In the genomic region with DNA sequence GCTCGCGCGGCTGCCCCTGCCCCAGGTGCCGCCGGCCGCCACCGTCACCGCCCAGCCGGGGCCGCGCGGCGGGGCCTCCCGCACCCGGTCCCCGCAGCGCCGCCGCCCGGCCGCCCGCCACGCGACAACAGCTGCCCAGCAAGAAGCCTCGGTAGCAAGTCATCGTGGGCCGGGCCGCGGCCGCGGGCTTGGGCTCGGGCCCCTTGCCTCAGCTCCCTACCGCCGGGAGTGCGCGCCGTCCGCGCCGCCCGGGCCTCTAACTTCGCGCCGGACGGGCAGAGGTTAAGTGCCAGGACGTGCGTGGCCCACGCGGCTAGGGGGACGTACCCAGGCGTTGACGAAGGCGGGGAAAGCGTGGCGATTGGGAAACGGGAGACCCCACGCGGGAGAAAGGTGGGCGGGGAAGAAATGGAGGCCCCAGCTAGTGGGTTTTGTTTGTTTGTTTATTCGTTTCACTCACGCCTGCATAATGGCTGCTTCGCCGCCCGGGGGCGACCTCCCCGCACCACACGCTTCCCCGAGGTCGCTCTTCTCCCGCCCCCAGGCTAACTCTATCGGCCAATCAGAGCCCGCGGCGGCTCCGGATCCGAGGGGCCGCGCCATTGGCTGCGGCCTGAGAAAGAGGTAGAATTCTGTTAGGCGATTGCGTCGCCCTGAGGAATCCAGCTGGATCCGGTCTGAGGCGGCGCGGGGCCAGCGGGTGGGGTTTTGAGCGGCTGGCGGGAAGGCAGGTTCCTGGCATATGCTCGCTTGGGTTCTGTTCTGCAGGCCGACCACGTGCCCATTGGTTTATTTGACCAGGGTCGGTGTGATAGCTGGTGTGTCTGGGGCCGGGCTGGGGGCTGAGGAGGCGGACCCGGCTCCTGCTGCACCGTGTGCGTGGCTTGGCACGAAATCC, we compare ENCODE assay signal across 8 cellular contexts. TPM values are rescaled to one million over a fixed set of nuclear protein-coding genes. Genes with fewer than 3 reads are reported as not detected.
DNase-seq lines count a peak whose midpoint lies in the region; ATAC-seq, FAIRE-seq and TF ChIP-seq lines count a peak whose summit lies in the region.

A gene with protein sequence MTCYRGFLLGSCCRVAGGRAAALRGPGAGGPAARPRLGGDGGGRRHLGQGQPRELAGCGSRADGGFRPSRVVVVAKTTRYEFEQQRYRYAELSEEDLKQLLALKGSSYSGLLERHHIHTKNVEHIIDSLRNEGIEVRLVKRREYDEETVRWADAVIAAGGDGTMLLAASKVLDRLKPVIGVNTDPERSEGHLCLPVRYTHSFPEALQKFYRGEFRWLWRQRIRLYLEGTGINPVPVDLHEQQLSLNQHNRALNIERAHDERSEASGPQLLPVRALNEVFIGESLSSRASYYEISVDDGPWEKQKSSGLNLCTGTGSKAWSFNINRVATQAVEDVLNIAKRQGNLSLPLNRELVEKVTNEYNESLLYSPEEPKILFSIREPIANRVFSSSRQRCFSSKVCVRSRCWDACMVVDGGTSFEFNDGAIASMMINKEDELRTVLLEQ (minus strand): TSS at position 290 of the 898 bp plus-strand sequence. CDS start 127 bp downstream, at position 163.

- H2BK5ac ChIP-seq in H1 (ENCODE audit: low read depth, low read length), result peak within 1 kb of the TSS; percentile 88

- peaks cover 1 to 12% (median 6%) of the 10 kb centered on the region in 4 experiments for H3K27me3 ChIP-seq in H1 (replicated peaks in 1 of 4; ENCODE audit: control insufficient read depth in 3 of 4, extremely low read depth in 1 of 4, insufficient read depth in 3 of 4, low read length in 3 of 4)

- peak within 1 kb of the TSS; percentile 91 for H3K4ac ChIP-seq in H1 (replicated peaks; ENCODE audit: insufficient read length, low read depth, low read length)

- H3K27ac Mint-ChIP-seq in Calu3 (ENCODE audit: unreplicated experiment) (peak within 1 kb of the TSS; percentile 97), memory B cell (peak within 1 kb of the TSS; percentile 89)

- CTCF ChIA-PET in Calu3 (lab: Charles Lee), result interaction anchor here (0.5 to 2.0 kb wide), 15 partner anchors 14 to 1243 kb away, joined by 3 to 10 read pairs (median 4); no protein-coding TSS in a partner anchor
- CTCF ChIA-PET in H1 (lab: Charles Lee; ENCODE audit: partially characterized antibody), result interaction anchor here (0.7 to 3.0 kb wide), 24 partner anchors 10 to 454 kb away, joined by 3 to 16 read pairs (median 3); a partner anchor contains a TSS

- peaks cover 3 to 4% (median 3%) of the 10 kb centered on the region in 4 experiments; a peak in 5 of 7 replicates for H3K4me1 ChIP-seq in H1 (replicated peaks in 1 of 4; ENCODE audit: control insufficient read depth in 3 of 4, insufficient read depth in 4 of 4, low read length in 3 of 4)

- TF ChIP-seq CTCF in Calu3 (IDR thresholded peaks at IDR 0.05; ENCODE audit: unreplicated experiment), result peak; percentile 53
- TF ChIP-seq CTCF in H1 (IDR thresholded peaks at IDR 0.05; ENCODE audit: control extremely low read depth in 1 of 3, insufficient read depth in 1 of 3, low read depth in 1 of 3, low read length in 3 of 3), result peak; percentile 54 to 72 (median 63)

- H4K20me1 ChIP-seq in H1 (replicated peaks in 1 of 2; ENCODE audit: control insufficient read depth in 1 of 2, insufficient read depth in 2 of 2, low read length in 2 of 2), result no peaks in the 10 kb centered on the region

- H2BK12ac ChIP-seq in H1 (ENCODE audit: low read depth, low read length), result peak within 1 kb of the TSS; percentile 95

- H3K14ac ChIP-seq in H1 (ENCODE audit: insufficient read length), result no peak within 1 kb of the TSS

- peak within 1 kb of the TSS; percentile 96 for H4K5ac ChIP-seq in H1 (ENCODE audit: insufficient read length, low read depth, low read length)

- peak; percentile 42 to 79 for TF ChIP-seq POLR2A in H1 (IDR thresholded peaks at IDR 0.05; ENCODE audit: control extremely low read depth in 1 of 2, low read depth in 2 of 2, low read length in 2 of 2)

- H3K9me3 ChIP-seq in H1 (ENCODE audit: insufficient read depth in 2 of 2, low read depth in 1 of 2, low read length in 1 of 2), result no peaks in the 10 kb centered on the region

- ATAC-seq in GM21381 (IDR thresholded peaks at IDR 0.05; ENCODE audit: unreplicated experiment) (peak; percentile 88), memory B cell (ENCODE audit: low read depth) (peak; percentile 79)

- H4K8ac ChIP-seq in H1 (ENCODE audit: extremely low read depth, insufficient read depth, low read length), result peak within 1 kb of the TSS; percentile 99

- H3K23me2 ChIP-seq in H1 (ENCODE audit: low read depth, low read length), result peaks cover 2% of the 10 kb centered on the region; the same call in 1 of the 2 replicates

- peak within 1 kb of the TSS; percentile 89; the same call in 1 of the 2 replicates for H3K27ac ChIP-seq in H1 (ENCODE audit: low read depth, low read length)

- H3K79me1 ChIP-seq in H1 (ENCODE audit: low read depth, low read length), result no peaks in the 10 kb centered on the region

- peak; percentile 47 to 60 for TF ChIP-seq RAD21 in H1 (IDR thresholded peaks at IDR 0.05 in 1 of 2, conservative IDR thresholded peaks at IDR 0.05 in 1 of 2; ENCODE audit: low read depth in 2 of 2, low read length in 2 of 2)

- H3K4me3 ChIP-seq in H1 (ENCODE audit: extremely low read depth in 1 of 4, insufficient read depth in 2 of 4, low read depth in 3 of 4, low read length in 4 of 4), result peak within 1 kb of the TSS; percentile 65 to 91 (median 76)

- H2BK120ac ChIP-seq in H1 (replicated peaks; ENCODE audit: low read depth, low read length), result no peak within 1 kb of the TSS

- H2AK5ac ChIP-seq in H1 (ENCODE audit: low read depth, low read length), result peak within 1 kb of the TSS; percentile 95; the same call in 1 of the 2 replicates

- no peak within 1 kb of the TSS for H2BK20ac ChIP-seq in H1 (ENCODE audit: low read length)

- H3K23ac ChIP-seq in H1 (ENCODE audit: insufficient read length), result no peak within 1 kb of the TSS

- H3K9me3 Mint-ChIP-seq in Calu3 (ENCODE audit: low read depth, unreplicated experiment) (no peaks in the 10 kb centered on the region), memory B cell (no peaks in the 10 kb centered on the region)

- peak within 1 kb of the TSS; percentile 93 for H3K18ac ChIP-seq in H1 (ENCODE audit: extremely low read depth, low read length)

- H3K4me2 ChIP-seq in H1 (ENCODE audit: insufficient read depth in 1 of 2, low read depth in 2 of 2, low read length in 2 of 2), result peak within 1 kb of the TSS; percentile 72 to 78

- POLR2A ChIA-PET in H1 (lab: Charles Lee; ENCODE audit: partially characterized antibody), result interaction anchor here (0.9 to 1.8 kb wide), 10 partner anchors 11 to 204 kb away, joined by 3 to 8 read pairs (median 4); no protein-coding TSS in a partner anchor

- intact Hi-C loops in Calu3 (cut with micrococcal nuclease; ENCODE audit: unreplicated experiment), result no loop called here

- no peaks in the 10 kb centered on the region for H3K36me3 ChIP-seq in H1 (ENCODE audit: control insufficient read depth in 2 of 4, insufficient read depth in 4 of 4, low read length in 3 of 4)

- FAIRE-seq in H1 (lab: Jason Lieb, UNC), result no peak

- TF ChIP-seq EP300 in H1 (IDR thresholded peaks at IDR 0.05; ENCODE audit: borderline replicate concordance in 1 of 2, low read depth in 2 of 2, low read length in 2 of 2), result peak in 1 of 2 experiments; percentile 65; a peak in 1 of 3 replicates

- peak; percentile 95 for DNase-seq in Calu3
- DNase-seq in HUDEP-2 (lab: John Stamatoyannopoulos, UW; ENCODE audit: unreplicated experiment in 76 of 76), result peak in 75 of 76 experiments; percentile 64 to 98 (median 93)
- DNase-seq in NOMO-1 treated with dmso at 0.1 percent for 144 hours (lab: John Stamatoyannopoulos, UW; ENCODE audit: unreplicated experiment), result peak; percentile 100
- peak; percentile 70 to 85 (median 71) for DNase-seq in activated CD8-positive, alpha-beta memory T cell treated with anti-CD3 and anti-CD28 coated beads for 48 hours (ENCODE audit: low read depth in 2 of 3, low spot score in 2 of 3)
- peak; percentile 91 to 92 for DNase-seq in H1 (ENCODE audit: low read depth in 1 of 2, low spot score in 2 of 2)
- DNase-seq in memory B cell (ENCODE audit: low spot score in 2 of 2), result peak; percentile 86 to 91
- DNase-seq in stimulated activated CD8-positive, alpha-beta memory T cell treated with anti-CD3 and anti-CD28 coated beads, Interleukin-12 subunit alpha, Interleukin-12 subunit beta, amount 100 ng/mL, for 24 hours (ENCODE audit: extremely low read depth), result peak; percentile 83

- peak within 1 kb of the TSS; percentile 81 to 94 (median 92) for H3K9ac ChIP-seq in H1 (replicated peaks in 1 of 4; ENCODE audit: extremely low read depth in 1 of 4, low read depth in 3 of 4, low read length in 3 of 4)

- H3K27me3 Mint-ChIP-seq in Calu3 (ENCODE audit: unreplicated experiment) (no peaks in the 10 kb centered on the region), memory B cell (no peaks in the 10 kb centered on the region)

- 4% methylated on average over 54 of the region's 99 CpGs; no CpG with 5 or more reads in 1 of the 2 experiments for WGBS in H1 (ENCODE audit: extremely low coverage in 1 of 2, insufficient coverage in 1 of 2, insufficient read length in 1 of 2, insufficient replicate concordance in 2 of 2, low coverage in 1 of 2, low lambda C conversion rate in 2 of 2, missing lambda C conversion rate in 1 of 2), 2 experiments

- peak within 1 kb of the TSS; percentile 75 for H3K56ac ChIP-seq in H1 (replicated peaks; ENCODE audit: insufficient read length, low read depth, low read length)

- peak within 1 kb of the TSS; percentile 97 for H4K91ac ChIP-seq in H1 (replicated peaks; ENCODE audit: insufficient read length, low read length)

- BruUV-seq in Calu3 (replicated peaks; lab: Mats Ljungman, UMichigan), result no TSS peak

- peak within 1 kb of the TSS; percentile 95; the same call in 1 of the 2 replicates for H2BK15ac ChIP-seq in H1 (ENCODE audit: low read length)

- H3K79me2 ChIP-seq in H1 (ENCODE audit: control insufficient read depth in 1 of 2, insufficient read depth in 2 of 2, low read length in 2 of 2), result 0 out of 4 replicates have a peak, but pooled peaks cover 0 to 2% of the 10 kb centered on the region in 2 experiments

- peak within 1 kb of the TSS; percentile 97 for H3K4me3 Mint-ChIP-seq in Calu3 (ENCODE audit: low read depth, unreplicated experiment)
- H3K4me3 Mint-ChIP-seq in memory B cell, result peak within 1 kb of the TSS; percentile 90

- peak within 1 kb of the TSS; percentile 95 for H2AFZ ChIP-seq in H1 (ENCODE audit: low read length)

- peaks cover 41% of the 10 kb centered on the region for H3K4me1 Mint-ChIP-seq in Calu3 (ENCODE audit: low read depth, unreplicated experiment)
- H3K4me1 Mint-ChIP-seq in memory B cell, result peaks cover 27% of the 10 kb centered on the region

- H3K36me3 Mint-ChIP-seq in Calu3 (ENCODE audit: insufficient read depth, unreplicated experiment) (peaks cover 33% of the 10 kb centered on the region), memory B cell (no peaks in the 10 kb centered on the region)

RNA-seq across cellular contexts. Expression of the gene that starts here (rescaled TPM):
- 18.8 and 21.6 TPM in 2 replicates for total RNA-seq in Calu3 (2022)
- total RNA-seq in H1 (2021; fragmentation: NEBNext Ultra II Directional; extraction: Animal tissue kit (Norgen Biotek cat#: 25700)), result 16.1 and 16.4 TPM in 2 replicates
- polyA plus RNA-seq in H1 (2011; rRNA removed), result 3.3 and 3.4 TPM in 2 replicates
- 5.9 TPM for polyA plus RNA-seq in H1 (2011; cell fraction: cytosol; rRNA removed)
- polyA plus RNA-seq in H1 (2011; cell fraction: nucleus; rRNA removed), result 4.2 TPM
- 7.4 to 15.4 TPM (median 13.1 TPM) in 4 replicates for polyA plus RNA-seq in H1 (2012, experiment 1 of 2)
- polyA plus RNA-seq in H1 (2012, experiment 2 of 2), result 0.97 TPM
- 4.2 TPM for polyA plus RNA-seq in H1 (2013, experiment 1 of 2)
- polyA plus RNA-seq in H1 (2013, experiment 2 of 2), result 4.0 TPM
- polyA minus RNA-seq in H1 (2011; rRNA and poly(A)+ RNA removed), result 10.4 and 14.0 TPM in 2 replicates
- polyA minus RNA-seq in H1 (2011; cell fraction: cytosol; rRNA and poly(A)+ RNA removed), result 12.0 TPM
- polyA minus RNA-seq in H1 (2011; cell fraction: nucleus; rRNA and poly(A)+ RNA removed), result 8.8 TPM

Comparison
In these comparisons a context has a peak if more than half of its experiments do, and no peak if none do; other contexts are left out.
1. Peak in every context shown above with its lines: DNase-seq, ATAC-seq, H3K4me3 ChIP-seq and H3K27ac ChIP-seq.